In genomic region chrX:118823263-118824172, GRCh38 we compare ENCODE assay signal across 8 cellular contexts. TPM values are rescaled to one million over a fixed set of nuclear protein-coding genes. Genes with fewer than 3 reads are reported as not detected.
DNase-seq lines count a peak whose midpoint lies in the region; ATAC-seq, FAIRE-seq and TF ChIP-seq lines count a peak whose summit lies in the region.

ZCCHC12 (plus strand) TSS chrX:118823824; CDS start chrX:118825245, 1,421 bp downstream.

- H3K27ac ChIP-seq in osteoblast (ENCODE audit: low read depth, low read length): no peak within 1 kb of the TSS

- no peaks in the 10 kb centered on the region for H3K36me3 Mint-ChIP-seq in CD14-positive monocyte

- peak within 1 kb of the TSS; percentile 57 for H3K4me2 ChIP-seq in osteoblast (ENCODE audit: insufficient read depth, low read length)

- intact Hi-C loops in CD14-positive monocyte (cut with micrococcal nuclease): no loop called here

- H3K4me1 Mint-ChIP-seq in CD14-positive monocyte: peaks cover 29% of the 10 kb centered on the region

- H3K79me2 ChIP-seq in osteoblast (ENCODE audit: insufficient read depth, low read length): no peaks in the 10 kb centered on the region

- TF ChIP-seq CTCF in CD14-positive monocyte (IDR thresholded peaks at IDR 0.05) (no peak), osteoblast (IDR thresholded peaks at IDR 0.05; ENCODE audit: extremely low read depth, low read depth, low read length) (no peak)

- peak within 1 kb of the TSS in 1 of 7 donors; percentile 64 for H3K27ac Mint-ChIP-seq in CD14-positive monocyte

- H3K4me3 Mint-ChIP-seq in CD14-positive monocyte: peak within 1 kb of the TSS; percentile 67 to 84

- peaks cover 3% of the 10 kb centered on the region for H3K9me3 ChIP-seq in osteoblast (ENCODE audit: low read depth, low read length)

- no peak for DNase-seq in CD14-positive monocyte (ENCODE audit: low spot score)
- peak; percentile 91 for DNase-seq in HEK293T (ENCODE audit: extremely low spot score)
- peak; percentile 79 for DNase-seq in NCI-H774 (lab: John Stamatoyannopoulos, UW)
- peak; percentile 6 for DNase-seq in activated T-helper 9 cell treated with anti-CD3 and anti-CD28 coated beads, Interleukin-2, amount 50 U/mL, for 16 hours (ENCODE audit: low read depth)
- DNase-seq in frontal cortex (ENCODE audit: low spot score in 2 of 2): peak; percentile 43 to 75
- peak; percentile 84 for DNase-seq in osteoblast (ENCODE audit: insufficient read length, low spot score, missing footprints)
- no peak for DNase-seq in AML-193 (lab: John Stamatoyannopoulos, UW)

- CTCF ChIA-PET in HEK293T (lab: Yijun Ruan, JAX): interaction anchor here (1.4 to 2.3 kb wide), 2 partner anchors 15 to 196 kb away, joined by 3 to 7 read pairs; no protein-coding TSS in a partner anchor

- H4K20me1 ChIP-seq in osteoblast (ENCODE audit: insufficient read depth, low read length): no peaks in the 10 kb centered on the region

- H2AFZ ChIP-seq in osteoblast (ENCODE audit: low read length): peak within 1 kb of the TSS; percentile 20

- peaks cover 59 to 71% (median 69%) of the 10 kb centered on the region in 3 donors for H3K27me3 Mint-ChIP-seq in CD14-positive monocyte (ENCODE audit: low read depth in 3 of 3)

- POLR2A ChIA-PET in HEK293T (lab: Yijun Ruan, JAX): interaction anchor here (0.7 to 1.3 kb wide), 2 partner anchors 15 to 312 kb away, joined by 3 to 4 read pairs; no protein-coding TSS in a partner anchor

- peaks cover 26% of the 10 kb centered on the region for H3K27me3 ChIP-seq in osteoblast (ENCODE audit: insufficient read depth, low read length)

- H3K36me3 ChIP-seq in osteoblast (ENCODE audit: insufficient read depth, low read length): no peaks in the 10 kb centered on the region

- FAIRE-seq in frontal cortex (lab: Jason Lieb, UNC): no peak

- peaks cover 6% of the 10 kb centered on the region for H3K4me1 ChIP-seq in osteoblast (ENCODE audit: insufficient read depth, low read length)

- H3K4me3 ChIP-seq in osteoblast (ENCODE audit: insufficient read depth, low read length): peak within 1 kb of the TSS; percentile 48

- ATAC-seq in HG03196 (IDR thresholded peaks at IDR 0.05; ENCODE audit: unreplicated experiment): no peak

- peaks cover 0 to 28% (median 13%) of the 10 kb centered on the region in 7 donors for H3K9me3 Mint-ChIP-seq in CD14-positive monocyte

TF ChIP-seq in HEK293T, 16 proteins besides CTCF, POLR2A, EP300 and RAD21:
- no peak for TF ChIP-seq ELF4 (IDR thresholded peaks at IDR 0.05)
- no peak for TF ChIP-seq FOXA1 (IDR thresholded peaks at IDR 0.05)
- TF ChIP-seq ZNF384 (IDR thresholded peaks at IDR 0.05): no peak
- no peak for TF ChIP-seq HDGF (IDR thresholded peaks at IDR 0.05; ENCODE audit: borderline replicate concordance)
- TF ChIP-seq PKNOX1 (IDR thresholded peaks at IDR 0.05): peak; percentile 90
- no peak for TF ChIP-seq FOXK2 (IDR thresholded peaks at IDR 0.05)
- no peak for TF ChIP-seq TARDBP (IDR thresholded peaks at IDR 0.05)
- TF ChIP-seq FOXM1 (IDR thresholded peaks at IDR 0.05; ENCODE audit: borderline replicate concordance): no peak
- TF ChIP-seq SUZ12 (IDR thresholded peaks at IDR 0.05): no peak
- TF ChIP-seq LEF1 (IDR thresholded peaks at IDR 0.05; ENCODE audit: borderline replicate concordance): no peak
- no peak for TF ChIP-seq NFRKB (IDR thresholded peaks at IDR 0.05)
- no peak for TF ChIP-seq ARNT (IDR thresholded peaks at IDR 0.05)
- TF ChIP-seq CTBP1 (IDR thresholded peaks at IDR 0.05; ENCODE audit: borderline replicate concordance): no peak
- TF ChIP-seq L3MBTL2 (conservative IDR thresholded peaks at IDR 0.05): peak; percentile 91
- TF ChIP-seq BHLHE40 (IDR thresholded peaks at IDR 0.05; ENCODE audit: borderline replicate concordance): no peak
- no peak for TF ChIP-seq SP1 (IDR thresholded peaks at IDR 0.05)

RNA-seq across cellular contexts. Expression of gene ZCCHC12, which starts in this region (rescaled TPM):
- polyA plus RNA-seq in CD14-positive monocyte: not detected
- total RNA-seq in frontal cortex (61.6 TPM), osteoblast (not detected in 2 replicates)

Comparison
In these comparisons a context has a peak if more than half of its experiments do, and no peak if none do; other contexts are left out.
1. RNA of gene ZCCHC12 (total RNA-seq): 61.6 TPM in frontal cortex (single experiment); not detected in osteoblast; every median in the first group is over 10 times any median in the second.
2. Peak in DNase-seq, H3K4me3 ChIP-seq and H3K4me2 ChIP-seq in osteoblast; RNA of the gene not detected or under 1 TPM.
3. DNase-seq: peak in HEK293T (single experiment), NCI-H774 (single experiment), activated T-helper 9 cell treated with anti-CD3 and anti-CD28 coated beads, Interleukin-2, amount 50 U/mL, for 16 hours (single experiment) and frontal cortex (2 of 2); none in CD14-positive monocyte (single experiment) and AML-193 (0 of 2).